1 cellular context compared by ENCODE assay signal in the genomic region with DNA sequence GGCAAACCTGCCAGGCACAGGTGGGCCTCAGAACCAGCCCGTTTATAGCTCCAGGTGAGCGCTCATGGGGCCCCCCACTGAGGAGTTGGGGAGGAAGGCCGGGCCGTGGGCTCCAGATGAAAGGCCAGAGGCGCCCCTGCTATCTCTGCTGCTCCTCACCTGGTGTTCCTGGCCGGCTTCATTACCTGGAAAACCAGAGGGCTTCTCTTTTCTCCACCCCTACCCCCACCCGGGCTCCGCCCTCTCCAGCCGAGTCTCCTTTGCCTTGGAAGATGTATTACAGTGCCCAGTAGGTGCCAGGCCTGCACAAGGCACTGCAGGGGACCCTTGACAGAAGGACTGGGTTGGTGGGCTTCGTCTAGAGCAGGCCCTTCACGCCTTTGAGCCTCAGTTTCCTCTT.
TF ChIP-seq lines count a peak whose summit lies in the region.

No MANE protein-coding gene starts in this region.

TF ChIP-seq in GM23338, 12 proteins besides CTCF, POLR2A, EP300 and RAD21 (continued from another document):
- TF ChIP-seq, protein P1, sequence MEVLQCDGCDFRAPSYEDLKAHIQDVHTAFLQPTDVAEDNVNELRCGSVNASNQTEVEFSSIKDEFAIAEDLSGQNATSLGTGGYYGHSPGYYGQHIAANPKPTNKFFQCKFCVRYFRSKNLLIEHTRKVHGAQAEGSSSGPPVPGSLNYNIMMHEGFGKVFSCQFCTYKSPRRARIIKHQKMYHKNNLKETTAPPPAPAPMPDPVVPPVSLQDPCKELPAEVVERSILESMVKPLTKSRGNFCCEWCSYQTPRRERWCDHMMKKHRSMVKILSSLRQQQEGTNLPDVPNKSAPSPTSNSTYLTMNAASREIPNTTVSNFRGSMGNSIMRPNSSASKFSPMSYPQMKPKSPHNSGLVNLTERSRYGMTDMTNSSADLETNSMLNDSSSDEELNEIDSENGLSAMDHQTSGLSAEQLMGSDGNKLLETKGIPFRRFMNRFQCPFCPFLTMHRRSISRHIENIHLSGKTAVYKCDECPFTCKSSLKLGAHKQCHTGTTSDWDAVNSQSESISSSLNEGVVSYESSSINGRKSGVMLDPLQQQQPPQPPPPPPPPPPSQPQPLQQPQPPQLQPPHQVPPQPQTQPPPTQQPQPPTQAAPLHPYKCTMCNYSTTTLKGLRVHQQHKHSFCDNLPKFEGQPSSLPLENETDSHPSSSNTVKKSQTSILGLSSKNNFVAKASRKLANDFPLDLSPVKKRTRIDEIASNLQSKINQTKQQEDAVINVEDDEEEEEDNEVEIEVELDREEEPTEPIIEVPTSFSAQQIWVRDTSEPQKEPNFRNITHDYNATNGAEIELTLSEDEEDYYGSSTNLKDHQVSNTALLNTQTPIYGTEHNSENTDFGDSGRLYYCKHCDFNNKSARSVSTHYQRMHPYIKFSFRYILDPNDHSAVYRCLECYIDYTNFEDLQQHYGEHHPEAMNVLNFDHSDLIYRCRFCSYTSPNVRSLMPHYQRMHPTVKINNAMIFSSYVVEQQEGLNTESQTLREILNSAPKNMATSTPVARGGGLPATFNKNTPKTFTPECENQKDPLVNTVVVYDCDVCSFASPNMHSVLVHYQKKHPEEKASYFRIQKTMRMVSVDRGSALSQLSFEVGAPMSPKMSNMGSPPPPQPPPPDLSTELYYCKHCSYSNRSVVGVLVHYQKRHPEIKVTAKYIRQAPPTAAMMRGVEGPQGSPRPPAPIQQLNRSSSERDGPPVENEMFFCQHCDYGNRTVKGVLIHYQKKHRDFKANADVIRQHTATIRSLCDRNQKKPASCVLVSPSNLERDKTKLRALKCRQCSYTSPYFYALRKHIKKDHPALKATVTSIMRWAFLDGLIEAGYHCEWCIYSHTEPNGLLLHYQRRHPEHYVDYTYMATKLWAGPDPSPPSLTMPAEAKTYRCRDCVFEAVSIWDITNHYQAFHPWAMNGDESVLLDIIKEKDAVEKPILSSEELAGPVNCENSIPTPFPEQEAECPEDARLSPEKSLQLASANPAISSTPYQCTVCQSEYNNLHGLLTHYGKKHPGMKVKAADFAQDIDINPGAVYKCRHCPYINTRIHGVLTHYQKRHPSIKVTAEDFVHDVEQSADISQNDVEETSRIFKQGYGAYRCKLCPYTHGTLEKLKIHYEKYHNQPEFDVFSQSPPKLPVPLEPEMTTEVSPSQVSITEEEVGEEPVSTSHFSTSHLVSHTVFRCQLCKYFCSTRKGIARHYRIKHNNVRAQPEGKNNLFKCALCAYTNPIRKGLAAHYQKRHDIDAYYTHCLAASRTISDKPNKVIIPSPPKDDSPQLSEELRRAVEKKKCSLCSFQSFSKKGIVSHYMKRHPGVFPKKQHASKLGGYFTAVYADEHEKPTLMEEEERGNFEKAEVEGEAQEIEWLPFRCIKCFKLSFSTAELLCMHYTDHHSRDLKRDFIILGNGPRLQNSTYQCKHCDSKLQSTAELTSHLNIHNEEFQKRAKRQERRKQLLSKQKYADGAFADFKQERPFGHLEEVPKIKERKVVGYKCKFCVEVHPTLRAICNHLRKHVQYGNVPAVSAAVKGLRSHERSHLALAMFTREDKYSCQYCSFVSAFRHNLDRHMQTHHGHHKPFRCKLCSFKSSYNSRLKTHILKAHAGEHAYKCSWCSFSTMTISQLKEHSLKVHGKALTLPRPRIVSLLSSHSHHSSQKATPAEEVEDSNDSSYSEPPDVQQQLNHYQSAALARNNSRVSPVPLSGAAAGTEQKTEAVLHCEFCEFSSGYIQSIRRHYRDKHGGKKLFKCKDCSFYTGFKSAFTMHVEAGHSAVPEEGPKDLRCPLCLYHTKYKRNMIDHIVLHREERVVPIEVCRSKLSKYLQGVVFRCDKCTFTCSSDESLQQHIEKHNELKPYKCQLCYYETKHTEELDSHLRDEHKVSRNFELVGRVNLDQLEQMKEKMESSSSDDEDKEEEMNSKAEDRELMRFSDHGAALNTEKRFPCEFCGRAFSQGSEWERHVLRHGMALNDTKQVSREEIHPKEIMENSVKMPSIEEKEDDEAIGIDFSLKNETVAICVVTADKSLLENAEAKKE (CRISPR knock-in tag; IDR thresholded peaks at IDR 0.05), result no peak
- TF ChIP-seq CREB1 (CRISPR knock-in tag; IDR thresholded peaks at IDR 0.05; ENCODE audit: low read depth) (no peak), ZNF331 (CRISPR knock-in tag; IDR thresholded peaks at IDR 0.05; ENCODE audit: low read depth) (no peak), EZH2 (IDR thresholded peaks at IDR 0.05; ENCODE audit: low read depth, unreplicated experiment) (no peak), ZNF114 (CRISPR knock-in tag; IDR thresholded peaks at IDR 0.05) (no peak), STAT1 (IDR thresholded peaks at IDR 0.05; ENCODE audit: unreplicated experiment) (no peak)
